Comparison of ENCODE assay signal across 1 cellular context in the genomic region with DNA sequence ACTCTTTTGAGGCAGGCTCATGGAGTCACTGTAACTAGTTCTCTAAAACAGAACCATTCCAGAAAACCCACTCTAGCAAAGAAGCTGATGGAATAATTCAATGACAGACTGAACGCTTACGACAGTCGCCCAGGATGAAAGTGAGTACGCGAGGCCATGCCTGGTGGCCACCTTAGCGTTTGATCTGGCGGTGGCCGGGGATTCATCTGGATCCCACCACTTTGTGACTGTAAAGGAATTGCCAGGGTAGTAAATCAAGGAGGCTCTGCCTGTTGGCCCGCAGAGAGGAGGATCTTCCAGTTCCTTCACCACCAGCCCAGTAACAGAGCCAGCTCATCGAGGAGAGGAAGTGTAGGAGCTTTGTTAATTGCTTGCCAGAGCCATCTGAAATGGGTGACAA.
TF ChIP-seq lines count a peak whose summit lies in the region.

No MANE protein-coding gene starts in this region.

TF ChIP-seq in K562, 482 proteins besides CTCF, POLR2A, EP300 and RAD21:
- TF ChIP-seq, protein P1, sequence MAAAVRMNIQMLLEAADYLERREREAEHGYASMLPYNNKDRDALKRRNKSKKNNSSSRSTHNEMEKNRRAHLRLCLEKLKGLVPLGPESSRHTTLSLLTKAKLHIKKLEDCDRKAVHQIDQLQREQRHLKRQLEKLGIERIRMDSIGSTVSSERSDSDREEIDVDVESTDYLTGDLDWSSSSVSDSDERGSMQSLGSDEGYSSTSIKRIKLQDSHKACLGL (CRISPR knock-in tag; IDR thresholded peaks at IDR 0.05; ENCODE audit: borderline replicate concordance, poor library complexity, severe bottlenecking) = no peak
- TF ChIP-seq, protein P2, sequence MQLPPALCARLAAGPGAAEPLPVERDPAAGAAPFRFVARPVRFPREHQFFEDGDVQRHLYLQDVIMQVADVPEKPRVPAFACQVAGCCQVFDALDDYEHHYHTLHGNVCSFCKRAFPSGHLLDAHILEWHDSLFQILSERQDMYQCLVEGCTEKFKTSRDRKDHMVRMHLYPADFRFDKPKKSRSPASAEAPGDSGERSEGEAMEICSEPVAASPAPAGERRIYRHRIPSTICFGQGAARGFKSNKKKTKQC (CRISPR knock-in tag; IDR thresholded peaks at IDR 0.05) = no peak
- 0 out of 2 replicates have a peak, but pooled peaks have one; percentile 29 for TF ChIP-seq SPI1 (IDR thresholded peaks at IDR 0.05; ENCODE audit: borderline replicate concordance, low read depth, low read length)
TF ChIP-seq in K562: peak in this region for 1.
